1 cellular context compared by ENCODE assay signal in genomic region chr1:52239708-52240001, GRCh38.
TF ChIP-seq lines count a peak whose summit lies in the region.

No MANE protein-coding gene starts in this region.

TF ChIP-seq in K562, 482 proteins besides CTCF, POLR2A, EP300 and RAD21 (continued from another document):
- TF ChIP-seq, protein P1, sequence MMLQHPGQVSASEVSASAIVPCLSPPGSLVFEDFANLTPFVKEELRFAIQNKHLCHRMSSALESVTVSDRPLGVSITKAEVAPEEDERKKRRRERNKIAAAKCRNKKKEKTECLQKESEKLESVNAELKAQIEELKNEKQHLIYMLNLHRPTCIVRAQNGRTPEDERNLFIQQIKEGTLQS (IDR thresholded peaks at IDR 0.05) = peak; percentile 57
- TF ChIP-seq, protein P1 (CRISPR knock-in tag; conservative IDR thresholded peaks at IDR 0.05) = no peak
- TF ChIP-seq SMARCC2 (IDR thresholded peaks at IDR 0.05; ENCODE audit: low read depth) = 0 out of 2 replicates have a peak, but pooled peaks have one; percentile 60
- TF ChIP-seq ZNF384 (IDR thresholded peaks at IDR 0.05; ENCODE audit: low read depth, low read length) = 0 out of 2 replicates have a peak, but pooled peaks have one; percentile 5
- TF ChIP-seq, protein P2, sequence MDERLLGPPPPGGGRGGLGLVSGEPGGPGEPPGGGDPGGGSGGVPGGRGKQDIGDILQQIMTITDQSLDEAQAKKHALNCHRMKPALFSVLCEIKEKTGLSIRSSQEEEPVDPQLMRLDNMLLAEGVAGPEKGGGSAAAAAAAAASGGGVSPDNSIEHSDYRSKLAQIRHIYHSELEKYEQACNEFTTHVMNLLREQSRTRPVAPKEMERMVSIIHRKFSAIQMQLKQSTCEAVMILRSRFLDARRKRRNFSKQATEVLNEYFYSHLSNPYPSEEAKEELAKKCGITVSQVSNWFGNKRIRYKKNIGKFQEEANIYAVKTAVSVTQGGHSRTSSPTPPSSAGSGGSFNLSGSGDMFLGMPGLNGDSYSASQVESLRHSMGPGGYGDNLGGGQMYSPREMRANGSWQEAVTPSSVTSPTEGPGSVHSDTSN (CRISPR knock-in tag; IDR thresholded peaks at IDR 0.05; ENCODE audit: low read depth) = no peak
- TF ChIP-seq, protein P2 (tag; conservative IDR thresholded peaks at IDR 0.05; ENCODE audit: low read depth) = 0 out of 2 replicates have a peak, but pooled peaks have one; percentile 27
- TF ChIP-seq, protein P3, sequence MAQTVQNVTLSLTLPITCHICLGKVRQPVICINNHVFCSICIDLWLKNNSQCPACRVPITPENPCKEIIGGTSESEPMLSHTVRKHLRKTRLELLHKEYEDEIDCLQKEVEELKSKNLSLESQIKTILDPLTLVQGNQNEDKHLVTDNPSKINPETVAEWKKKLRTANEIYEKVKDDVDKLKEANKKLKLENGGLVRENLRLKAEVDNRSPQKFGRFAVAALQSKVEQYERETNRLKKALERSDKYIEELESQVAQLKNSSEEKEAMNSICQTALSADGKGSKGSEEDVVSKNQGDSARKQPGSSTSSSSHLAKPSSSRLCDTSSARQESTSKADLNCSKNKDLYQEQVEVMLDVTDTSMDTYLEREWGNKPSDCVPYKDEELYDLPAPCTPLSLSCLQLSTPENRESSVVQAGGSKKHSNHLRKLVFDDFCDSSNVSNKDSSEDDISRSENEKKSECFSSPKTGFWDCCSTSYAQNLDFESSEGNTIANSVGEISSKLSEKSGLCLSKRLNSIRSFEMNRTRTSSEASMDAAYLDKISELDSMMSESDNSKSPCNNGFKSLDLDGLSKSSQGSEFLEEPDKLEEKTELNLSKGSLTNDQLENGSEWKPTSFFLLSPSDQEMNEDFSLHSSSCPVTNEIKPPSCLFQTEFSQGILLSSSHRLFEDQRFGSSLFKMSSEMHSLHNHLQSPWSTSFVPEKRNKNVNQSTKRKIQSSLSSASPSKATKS (CRISPR knock-in tag; IDR thresholded peaks at IDR 0.05) = no peak
- TF ChIP-seq ZNF282 (CRISPR knock-in tag; IDR thresholded peaks at IDR 0.05) = no peak
- no peak for TF ChIP-seq FOXA1 (IDR thresholded peaks at IDR 0.05; ENCODE audit: borderline replicate concordance)
- TF ChIP-seq CREM (IDR thresholded peaks at IDR 0.05; ENCODE audit: low read depth) = no peak
- no peak for TF ChIP-seq TCF7L2 (IDR thresholded peaks at IDR 0.05; ENCODE audit: low read depth, low read length)
- TF ChIP-seq, protein P4, sequence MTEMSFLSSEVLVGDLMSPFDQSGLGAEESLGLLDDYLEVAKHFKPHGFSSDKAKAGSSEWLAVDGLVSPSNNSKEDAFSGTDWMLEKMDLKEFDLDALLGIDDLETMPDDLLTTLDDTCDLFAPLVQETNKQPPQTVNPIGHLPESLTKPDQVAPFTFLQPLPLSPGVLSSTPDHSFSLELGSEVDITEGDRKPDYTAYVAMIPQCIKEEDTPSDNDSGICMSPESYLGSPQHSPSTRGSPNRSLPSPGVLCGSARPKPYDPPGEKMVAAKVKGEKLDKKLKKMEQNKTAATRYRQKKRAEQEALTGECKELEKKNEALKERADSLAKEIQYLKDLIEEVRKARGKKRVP (CRISPR knock-in tag; IDR thresholded peaks at IDR 0.05) = 0 out of 2 replicates have a peak, but pooled peaks have one; percentile 35
- TF ChIP-seq PCBP1 (IDR thresholded peaks at IDR 0.05; ENCODE audit: low read depth, low read length, poor library complexity, severe bottlenecking) = no peak
- peak; percentile 45 for TF ChIP-seq NFE2 (IDR thresholded peaks at IDR 0.05; ENCODE audit: low read depth)
- 0 out of 2 replicates have a peak, but pooled peaks have one; percentile 7 for TF ChIP-seq JUND (IDR thresholded peaks at IDR 0.05; ENCODE audit: borderline replicate concordance, low read depth, low read length)
- TF ChIP-seq JUND (tag; IDR thresholded peaks at IDR 0.05; ENCODE audit: borderline replicate concordance, low read depth, low read length) = no peak
- TF ChIP-seq, protein P5, sequence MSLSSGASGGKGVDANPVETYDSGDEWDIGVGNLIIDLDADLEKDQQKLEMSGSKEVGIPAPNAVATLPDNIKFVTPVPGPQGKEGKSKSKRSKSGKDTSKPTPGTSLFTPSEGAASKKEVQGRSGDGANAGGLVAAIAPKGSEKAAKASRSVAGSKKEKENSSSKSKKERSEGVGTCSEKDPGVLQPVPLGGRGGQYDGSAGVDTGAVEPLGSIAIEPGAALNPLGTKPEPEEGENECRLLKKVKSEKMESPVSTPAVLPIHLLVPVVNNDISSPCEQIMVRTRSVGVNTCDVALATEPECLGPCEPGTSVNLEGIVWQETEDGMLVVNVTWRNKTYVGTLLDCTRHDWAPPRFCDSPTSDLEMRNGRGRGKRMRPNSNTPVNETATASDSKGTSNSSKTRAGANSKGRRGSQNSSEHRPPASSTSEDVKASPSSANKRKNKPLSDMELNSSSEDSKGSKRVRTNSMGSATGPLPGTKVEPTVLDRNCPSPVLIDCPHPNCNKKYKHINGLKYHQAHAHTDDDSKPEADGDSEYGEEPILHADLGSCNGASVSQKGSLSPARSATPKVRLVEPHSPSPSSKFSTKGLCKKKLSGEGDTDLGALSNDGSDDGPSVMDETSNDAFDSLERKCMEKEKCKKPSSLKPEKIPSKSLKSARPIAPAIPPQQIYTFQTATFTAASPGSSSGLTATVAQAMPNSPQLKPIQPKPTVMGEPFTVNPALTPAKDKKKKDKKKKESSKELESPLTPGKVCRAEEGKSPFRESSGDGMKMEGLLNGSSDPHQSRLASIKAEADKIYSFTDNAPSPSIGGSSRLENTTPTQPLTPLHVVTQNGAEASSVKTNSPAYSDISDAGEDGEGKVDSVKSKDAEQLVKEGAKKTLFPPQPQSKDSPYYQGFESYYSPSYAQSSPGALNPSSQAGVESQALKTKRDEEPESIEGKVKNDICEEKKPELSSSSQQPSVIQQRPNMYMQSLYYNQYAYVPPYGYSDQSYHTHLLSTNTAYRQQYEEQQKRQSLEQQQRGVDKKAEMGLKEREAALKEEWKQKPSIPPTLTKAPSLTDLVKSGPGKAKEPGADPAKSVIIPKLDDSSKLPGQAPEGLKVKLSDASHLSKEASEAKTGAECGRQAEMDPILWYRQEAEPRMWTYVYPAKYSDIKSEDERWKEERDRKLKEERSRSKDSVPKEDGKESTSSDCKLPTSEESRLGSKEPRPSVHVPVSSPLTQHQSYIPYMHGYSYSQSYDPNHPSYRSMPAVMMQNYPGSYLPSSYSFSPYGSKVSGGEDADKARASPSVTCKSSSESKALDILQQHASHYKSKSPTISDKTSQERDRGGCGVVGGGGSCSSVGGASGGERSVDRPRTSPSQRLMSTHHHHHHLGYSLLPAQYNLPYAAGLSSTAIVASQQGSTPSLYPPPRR (CRISPR knock-in tag; IDR thresholded peaks at IDR 0.05; ENCODE audit: borderline replicate concordance) = no peak
- TF ChIP-seq MAFG (tag; conservative IDR thresholded peaks at IDR 0.05) = peak; percentile 96
- no peak for TF ChIP-seq ZNF583 (CRISPR knock-in tag; IDR thresholded peaks at IDR 0.05)
- TF ChIP-seq ADNP (tag; IDR thresholded peaks at IDR 0.05) = no peak
TF ChIP-seq in K562: peak in this region for 24.
